Comparison of ENCODE assay signal across 15 cellular contexts in genomic region chr19:43589277-43589676, GRCh38. TPM values are rescaled to one million over a fixed set of nuclear protein-coding genes. Genes with fewer than 3 reads are reported as not detected.
DNase-seq lines count a peak whose midpoint lies in the region; ATAC-seq and TF ChIP-seq lines count a peak whose summit lies in the region.
"Had no signal": no experiment of that assay in that cellular context is flagged by ENCODE, and none has a peak within 500 bp of the region (broad histone marks: within the 10 kb centered on the region; RNA-seq: fewer than 3 reads in every experiment).

No MANE protein-coding gene starts in this region.

- intact Hi-C loops in CD8-positive, alpha-beta T cell (cut with DNase I, micrococcal nuclease) = no loop called here

- H3K27me3 Mint-ChIP-seq in CD4-positive, CD25-positive, alpha-beta regulatory T cell = no peaks in the 10 kb centered on the region
- no peaks in the 10 kb centered on the region for H3K27me3 Mint-ChIP-seq in CD8-positive, alpha-beta T cell (ENCODE audit: low read depth)
- H3K27me3 Mint-ChIP-seq in effector memory CD8-positive, alpha-beta T cell = no peaks in the 10 kb centered on the region
- no peaks in the 10 kb centered on the region for H3K27me3 Mint-ChIP-seq in natural killer cell treated with Interleukin-12 subunit alpha and Interleukin-12 subunit beta and Interleukin-15 and Interleukin-18, amount 100 ng/mL, for 72 hours

- CTCF ChIA-PET in CD8-positive, alpha-beta T cell (lab: Charles Lee) = interaction anchor here (0.8 to 2.7 kb wide), 5 partner anchors 30 to 156 kb away, joined by 3 to 15 read pairs (median 5); no protein-coding TSS in a partner anchor

- peaks cover 8% of the 10 kb centered on the region for H3K4me1 ChIP-seq in CD4-positive, CD25-positive, alpha-beta regulatory T cell (ENCODE audit: control insufficient read depth, insufficient read depth, low read length, poor library complexity, severe bottlenecking)
- H3K4me1 ChIP-seq in CD8-positive, alpha-beta T cell (ENCODE audit: insufficient read depth, low read length) = peaks cover 13% of the 10 kb centered on the region
- H3K4me1 ChIP-seq: Caco-2 had no signal

- no peak for TF ChIP-seq POLR2A in erythroblast (IDR thresholded peaks at IDR 0.05; ENCODE audit: low read length)

- peaks cover 8% of the 10 kb centered on the region for H3K36me3 ChIP-seq in CD4-positive, CD25-positive, alpha-beta regulatory T cell (ENCODE audit: control insufficient read depth, insufficient read depth, low read length)
- peaks cover 3% of the 10 kb centered on the region for H3K36me3 ChIP-seq in CD8-positive, alpha-beta T cell (ENCODE audit: insufficient read depth, low read length)

- peaks cover 0 to 1% (median 0%) of the 10 kb centered on the region in 7 donors for H3K9me3 Mint-ChIP-seq in CD4-positive, CD25-positive, alpha-beta regulatory T cell
- H3K9me3 Mint-ChIP-seq in CD8-positive, alpha-beta T cell = no peaks in the 10 kb centered on the region
- no peaks in the 10 kb centered on the region for H3K9me3 Mint-ChIP-seq in effector memory CD8-positive, alpha-beta T cell
- H3K9me3 Mint-ChIP-seq in natural killer cell treated with Interleukin-12 subunit alpha and Interleukin-12 subunit beta and Interleukin-15 and Interleukin-18, amount 100 ng/mL, for 72 hours = no peaks in the 10 kb centered on the region

- no peak overlapping the region for H3K4me3 Mint-ChIP-seq in CD4-positive, CD25-positive, alpha-beta regulatory T cell
- H3K4me3 Mint-ChIP-seq in CD8-positive, alpha-beta T cell = no peak overlapping the region
- no peak overlapping the region for H3K4me3 Mint-ChIP-seq in effector memory CD8-positive, alpha-beta T cell
- no peak overlapping the region for H3K4me3 Mint-ChIP-seq in natural killer cell treated with Interleukin-12 subunit alpha and Interleukin-12 subunit beta and Interleukin-15 and Interleukin-18, amount 100 ng/mL, for 72 hours

- DNase-seq in CD4-positive, CD25-positive, alpha-beta regulatory T cell = no peak
- DNase-seq in CD8-positive, alpha-beta T cell = no peak
- DNase-seq in effector memory CD8-positive, alpha-beta T cell = no peak
- no peak for DNase-seq in natural killer cell treated with Interleukin-12 subunit alpha and Interleukin-12 subunit beta and Interleukin-15 and Interleukin-18, amount 100 ng/mL, for 72 hours (ENCODE audit: low spot score)
- no peak for DNase-seq in erythroblast (lab: John Stamatoyannopoulos, UW)
- DNase-seq in NCI-H526 (lab: John Stamatoyannopoulos, UW) = no peak
- no peak for DNase-seq in activated gamma-delta T cell (lab: John Stamatoyannopoulos, UW)
- DNase-seq: BE2C, Caco-2, H7, NCI-H1105 treated with DMSO at 0.1 percent for 48 hours, NCI-H187, NCI-H446, NCI-H748 treated with DMSO at 0.1 percent for 48 hours, PC-9 had no signal

- H3K36me3 Mint-ChIP-seq in CD4-positive, CD25-positive, alpha-beta regulatory T cell = peaks cover 20% of the 10 kb centered on the region
- peaks cover 22% of the 10 kb centered on the region for H3K36me3 Mint-ChIP-seq in CD8-positive, alpha-beta T cell
- H3K36me3 Mint-ChIP-seq in effector memory CD8-positive, alpha-beta T cell (ENCODE audit: insufficient read depth) = peaks cover 24% of the 10 kb centered on the region
- peaks cover 17% of the 10 kb centered on the region for H3K36me3 Mint-ChIP-seq in natural killer cell treated with Interleukin-12 subunit alpha and Interleukin-12 subunit beta and Interleukin-15 and Interleukin-18, amount 100 ng/mL, for 72 hours

- peaks cover 0 to 30% (median 13%) of the 10 kb centered on the region in 4 donors for H3K4me1 Mint-ChIP-seq in CD4-positive, CD25-positive, alpha-beta regulatory T cell
- H3K4me1 Mint-ChIP-seq in CD8-positive, alpha-beta T cell (ENCODE audit: low read depth) = peaks cover 13% of the 10 kb centered on the region
- H3K4me1 Mint-ChIP-seq in effector memory CD8-positive, alpha-beta T cell (ENCODE audit: low read depth in 2 of 2) = peaks cover 21 to 22% of the 10 kb centered on the region in 2 donors
- peaks cover 18 to 37% of the 10 kb centered on the region in 2 donors for H3K4me1 Mint-ChIP-seq in natural killer cell treated with Interleukin-12 subunit alpha and Interleukin-12 subunit beta and Interleukin-15 and Interleukin-18, amount 100 ng/mL, for 72 hours (ENCODE audit: low read depth in 2 of 2)

- no peaks in the 10 kb centered on the region for H3K9me3 ChIP-seq in CD4-positive, CD25-positive, alpha-beta regulatory T cell (ENCODE audit: control insufficient read depth in 2 of 2, low read length in 2 of 2)
- no peaks in the 10 kb centered on the region for H3K9me3 ChIP-seq in CD8-positive, alpha-beta T cell (ENCODE audit: low read length)
- H3K9me3 ChIP-seq: BE2C, Caco-2 had no signal

- no peak for ATAC-seq in CD4-positive, CD25-positive, alpha-beta regulatory T cell (ENCODE audit: low read depth in 2 of 2)
- ATAC-seq in CD8-positive, alpha-beta T cell = no peak
- ATAC-seq in effector memory CD8-positive, alpha-beta T cell (replicated peaks) = no peak
- ATAC-seq in natural killer cell treated with Interleukin-12 subunit alpha and Interleukin-12 subunit beta and Interleukin-15 and Interleukin-18, amount 100 ng/mL, for 72 hours = no peak

- no peak overlapping the region for H3K4me3 ChIP-seq in CD4-positive, CD25-positive, alpha-beta regulatory T cell (ENCODE audit: low read depth, low read length)
- no peak overlapping the region for H3K4me3 ChIP-seq in CD8-positive, alpha-beta T cell (ENCODE audit: low read depth, low read length)
- H3K4me3 ChIP-seq: PC-9 had no signal

- no peak overlapping the region for H3K27ac ChIP-seq in CD4-positive, CD25-positive, alpha-beta regulatory T cell (ENCODE audit: insufficient read depth, low read length, poor library complexity, severe bottlenecking)
- no peak overlapping the region for H3K27ac ChIP-seq in CD8-positive, alpha-beta T cell (ENCODE audit: low read depth, low read length)
- H3K27ac ChIP-seq: PC-9 had no signal

- TF ChIP-seq CTCF in CD8-positive, alpha-beta T cell (IDR thresholded peaks at IDR 0.05) = no peak

- POLR2A ChIA-PET in CD8-positive, alpha-beta T cell (lab: Charles Lee) = interaction anchor here (1.3 kb wide), 1 partner anchor 34 kb away, joined by 3 read pairs; no protein-coding TSS in a partner anchor

- no peaks in the 10 kb centered on the region for H3K27me3 ChIP-seq in CD4-positive, CD25-positive, alpha-beta regulatory T cell (ENCODE audit: control insufficient read depth, insufficient read depth, low read length)
- no peaks in the 10 kb centered on the region for H3K27me3 ChIP-seq in CD8-positive, alpha-beta T cell (ENCODE audit: insufficient read depth, low read length)
- H3K27me3 ChIP-seq: BE2C had no signal

- peak overlapping the region; percentile 20 to 84 (median 69) for H3K27ac Mint-ChIP-seq in CD4-positive, CD25-positive, alpha-beta regulatory T cell
- peak overlapping the region; percentile 42 for H3K27ac Mint-ChIP-seq in CD8-positive, alpha-beta T cell
- H3K27ac Mint-ChIP-seq in effector memory CD8-positive, alpha-beta T cell = peak overlapping the region; percentile 75 to 77
- H3K27ac Mint-ChIP-seq in natural killer cell treated with Interleukin-12 subunit alpha and Interleukin-12 subunit beta and Interleukin-15 and Interleukin-18, amount 100 ng/mL, for 72 hours = peak overlapping the region; percentile 46 to 50

RNA-seq across cellular contexts. Expression of gene IRGQ, which starts 6.7 kb away (rescaled TPM):
- total RNA-seq in CD4-positive, CD25-positive, alpha-beta regulatory T cell = 40.9 TPM
- polyA plus RNA-seq in CD4-positive, CD25-positive, alpha-beta regulatory T cell = 1 to 10 TPM in 3 of 4 donors, under 1 TPM in 1; 0.54 to 3.0 (median 1.5) TPM
- 10 to 100 TPM; 25.5 to 26.5 TPM for total RNA-seq in CD8-positive, alpha-beta T cell
- 10 to 100 TPM; 36.8 to 42.6 TPM for total RNA-seq in natural killer cell treated with Interleukin-12 subunit alpha and Interleukin-12 subunit beta and Interleukin-15 and Interleukin-18, amount 100 ng/mL, for 72 hours

RNA-seq across cellular contexts. Expression of gene ZNF576, which starts 7.1 kb away (rescaled TPM):
- 8.7 TPM for total RNA-seq in CD4-positive, CD25-positive, alpha-beta regulatory T cell
- 10 to 100 TPM in 2 of 4 donors, 1 to 10 TPM in 2; 5.5 to 11.0 (median 9.9) TPM for polyA plus RNA-seq in CD4-positive, CD25-positive, alpha-beta regulatory T cell
- total RNA-seq in CD8-positive, alpha-beta T cell = 1 to 10 TPM; 4.9 to 5.2 TPM
- total RNA-seq in natural killer cell treated with Interleukin-12 subunit alpha and Interleukin-12 subunit beta and Interleukin-15 and Interleukin-18, amount 100 ng/mL, for 72 hours = 10 to 100 TPM; 19.5 to 22.3 TPM

RNA-seq across cellular contexts. Expression of gene PINLYP, which starts 13.7 kb away (rescaled TPM):
- total RNA-seq in CD4-positive, CD25-positive, alpha-beta regulatory T cell = not detected
- polyA plus RNA-seq in CD4-positive, CD25-positive, alpha-beta regulatory T cell = 1 to 10 TPM in 1 of 4 donors, under 1 TPM in 3; 0.42 to 1.3 (median 0.65) TPM
- 1 to 10 TPM; 1.1 TPM for total RNA-seq in CD8-positive, alpha-beta T cell
- 1 to 10 TPM; 2.7 to 6.2 TPM for total RNA-seq in natural killer cell treated with Interleukin-12 subunit alpha and Interleukin-12 subunit beta and Interleukin-15 and Interleukin-18, amount 100 ng/mL, for 72 hours
- total RNA-seq: Caco-2 had no signal

RNA-seq across cellular contexts. Expression of gene XRCC1, which starts 13.9 kb away (rescaled TPM):
- 35.4 TPM for total RNA-seq in CD4-positive, CD25-positive, alpha-beta regulatory T cell
- polyA plus RNA-seq in CD4-positive, CD25-positive, alpha-beta regulatory T cell = 10 to 100 TPM; 19.8 to 26.9 (median 24.3) TPM
- total RNA-seq in CD8-positive, alpha-beta T cell = 10 to 100 TPM; 19.8 to 20.7 TPM
- total RNA-seq in natural killer cell treated with Interleukin-12 subunit alpha and Interleukin-12 subunit beta and Interleukin-15 and Interleukin-18, amount 100 ng/mL, for 72 hours = 10 to 100 TPM; 29.9 to 47.0 TPM

RNA-seq across cellular contexts. Expression of gene SRRM5, which starts 22.6 kb away (rescaled TPM):
- total RNA-seq in CD4-positive, CD25-positive, alpha-beta regulatory T cell = 0.64 TPM
- 1 to 10 TPM in 1 of 4 donors, under 1 TPM in 3; 0.42 to 1.1 (median 0.63) TPM for polyA plus RNA-seq in CD4-positive, CD25-positive, alpha-beta regulatory T cell
- total RNA-seq in CD8-positive, alpha-beta T cell = under 1 TPM; 0.16 to 0.31 TPM
- 1 to 10 TPM; 1.1 to 1.8 TPM for total RNA-seq in natural killer cell treated with Interleukin-12 subunit alpha and Interleukin-12 subunit beta and Interleukin-15 and Interleukin-18, amount 100 ng/mL, for 72 hours
